1 cellular context compared by ENCODE assay signal in genomic region chr3:49929333-49930240, GRCh38.
TF ChIP-seq lines count a peak whose summit lies in the region.

A gene with protein sequence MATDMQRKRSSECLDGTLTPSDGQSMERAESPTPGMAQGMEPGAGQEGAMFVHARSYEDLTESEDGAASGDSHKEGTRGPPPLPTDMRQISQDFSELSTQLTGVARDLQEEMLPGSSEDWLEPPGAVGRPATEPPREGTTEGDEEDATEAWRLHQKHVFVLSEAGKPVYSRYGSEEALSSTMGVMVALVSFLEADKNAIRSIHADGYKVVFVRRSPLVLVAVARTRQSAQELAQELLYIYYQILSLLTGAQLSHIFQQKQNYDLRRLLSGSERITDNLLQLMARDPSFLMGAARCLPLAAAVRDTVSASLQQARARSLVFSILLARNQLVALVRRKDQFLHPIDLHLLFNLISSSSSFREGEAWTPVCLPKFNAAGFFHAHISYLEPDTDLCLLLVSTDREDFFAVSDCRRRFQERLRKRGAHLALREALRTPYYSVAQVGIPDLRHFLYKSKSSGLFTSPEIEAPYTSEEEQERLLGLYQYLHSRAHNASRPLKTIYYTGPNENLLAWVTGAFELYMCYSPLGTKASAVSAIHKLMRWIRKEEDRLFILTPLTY (minus strand): TSS chr3:49929811. CDS start chr3:49913346, 16,465 bp downstream.

TF ChIP-seq in HepG2, 621 proteins besides CTCF, POLR2A, EP300 and RAD21 (continued from another document and continues in another):
- TF ChIP-seq, protein P1, sequence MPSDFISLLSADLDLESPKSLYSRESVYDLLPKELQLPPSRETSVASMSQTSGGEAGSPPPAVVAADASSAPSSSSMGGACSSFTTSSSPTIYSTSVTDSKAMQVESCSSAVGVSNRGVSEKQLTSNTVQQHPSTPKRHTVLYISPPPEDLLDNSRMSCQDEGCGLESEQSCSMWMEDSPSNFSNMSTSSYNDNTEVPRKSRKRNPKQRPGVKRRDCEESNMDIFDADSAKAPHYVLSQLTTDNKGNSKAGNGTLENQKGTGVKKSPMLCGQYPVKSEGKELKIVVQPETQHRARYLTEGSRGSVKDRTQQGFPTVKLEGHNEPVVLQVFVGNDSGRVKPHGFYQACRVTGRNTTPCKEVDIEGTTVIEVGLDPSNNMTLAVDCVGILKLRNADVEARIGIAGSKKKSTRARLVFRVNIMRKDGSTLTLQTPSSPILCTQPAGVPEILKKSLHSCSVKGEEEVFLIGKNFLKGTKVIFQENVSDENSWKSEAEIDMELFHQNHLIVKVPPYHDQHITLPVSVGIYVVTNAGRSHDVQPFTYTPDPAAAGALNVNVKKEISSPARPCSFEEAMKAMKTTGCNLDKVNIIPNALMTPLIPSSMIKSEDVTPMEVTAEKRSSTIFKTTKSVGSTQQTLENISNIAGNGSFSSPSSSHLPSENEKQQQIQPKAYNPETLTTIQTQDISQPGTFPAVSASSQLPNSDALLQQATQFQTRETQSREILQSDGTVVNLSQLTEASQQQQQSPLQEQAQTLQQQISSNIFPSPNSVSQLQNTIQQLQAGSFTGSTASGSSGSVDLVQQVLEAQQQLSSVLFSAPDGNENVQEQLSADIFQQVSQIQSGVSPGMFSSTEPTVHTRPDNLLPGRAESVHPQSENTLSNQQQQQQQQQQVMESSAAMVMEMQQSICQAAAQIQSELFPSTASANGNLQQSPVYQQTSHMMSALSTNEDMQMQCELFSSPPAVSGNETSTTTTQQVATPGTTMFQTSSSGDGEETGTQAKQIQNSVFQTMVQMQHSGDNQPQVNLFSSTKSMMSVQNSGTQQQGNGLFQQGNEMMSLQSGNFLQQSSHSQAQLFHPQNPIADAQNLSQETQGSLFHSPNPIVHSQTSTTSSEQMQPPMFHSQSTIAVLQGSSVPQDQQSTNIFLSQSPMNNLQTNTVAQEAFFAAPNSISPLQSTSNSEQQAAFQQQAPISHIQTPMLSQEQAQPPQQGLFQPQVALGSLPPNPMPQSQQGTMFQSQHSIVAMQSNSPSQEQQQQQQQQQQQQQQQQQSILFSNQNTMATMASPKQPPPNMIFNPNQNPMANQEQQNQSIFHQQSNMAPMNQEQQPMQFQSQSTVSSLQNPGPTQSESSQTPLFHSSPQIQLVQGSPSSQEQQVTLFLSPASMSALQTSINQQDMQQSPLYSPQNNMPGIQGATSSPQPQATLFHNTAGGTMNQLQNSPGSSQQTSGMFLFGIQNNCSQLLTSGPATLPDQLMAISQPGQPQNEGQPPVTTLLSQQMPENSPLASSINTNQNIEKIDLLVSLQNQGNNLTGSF (CRISPR knock-in tag; IDR thresholded peaks at IDR 0.05): no peak; the same call in 1 of the 2 replicates
- peak; percentile 43; the same call in 1 of the 2 replicates for TF ChIP-seq ZNF770 (CRISPR knock-in tag; IDR thresholded peaks at IDR 0.05)
- TF ChIP-seq ZNF563 (CRISPR knock-in tag; IDR thresholded peaks at IDR 0.05): peak; percentile 56; the same call in 1 of the 2 replicates
- no peak for TF ChIP-seq NFE2 (CRISPR knock-in tag; IDR thresholded peaks at IDR 0.05)
- no peak for TF ChIP-seq NFIC (IDR thresholded peaks at IDR 0.05; ENCODE audit: low read length)
- peak; percentile 89 for TF ChIP-seq PHF8 (CRISPR knock-in tag; IDR thresholded peaks at IDR 0.05)
- TF ChIP-seq JARID2 (CRISPR knock-in tag; IDR thresholded peaks at IDR 0.05; ENCODE audit: insufficient replicate concordance): no peak
- TF ChIP-seq ZNF512B (CRISPR knock-in tag; IDR thresholded peaks at IDR 0.05; ENCODE audit: borderline replicate concordance): peak; percentile 87; the same call in 1 of the 2 replicates
- no peak for TF ChIP-seq NFATC3 (CRISPR knock-in tag; IDR thresholded peaks at IDR 0.05)
- TF ChIP-seq PHF5A (CRISPR knock-in tag; IDR thresholded peaks at IDR 0.05; ENCODE audit: low read depth, unreplicated experiment): no peak
- no peak for TF ChIP-seq JUNB (CRISPR knock-in tag; IDR thresholded peaks at IDR 0.05; ENCODE audit: borderline replicate concordance)
- TF ChIP-seq CSRNP2 (CRISPR knock-in tag; conservative IDR thresholded peaks at IDR 0.05; ENCODE audit: low read depth): no peak
- TF ChIP-seq ZSCAN9 (CRISPR knock-in tag; IDR thresholded peaks at IDR 0.05; ENCODE audit: borderline replicate concordance): no peak
- TF ChIP-seq AGO1 (IDR thresholded peaks at IDR 0.05; ENCODE audit: low read depth, low read length, poor library complexity, severe bottlenecking): no peak
- TF ChIP-seq IRF2 (CRISPR knock-in tag; IDR thresholded peaks at IDR 0.05): peak; percentile 88; the same call in 1 of the 2 replicates
- peak; percentile 84 for TF ChIP-seq RBFOX2 (IDR thresholded peaks at IDR 0.05; ENCODE audit: low read depth, low read length)
- TF ChIP-seq YEATS2 (CRISPR knock-in tag; IDR thresholded peaks at IDR 0.05; ENCODE audit: borderline replicate concordance): peak; percentile 73; the same call in 1 of the 2 replicates
- no peak for TF ChIP-seq HOXD1 (CRISPR knock-in tag; IDR thresholded peaks at IDR 0.05)
- no peak for TF ChIP-seq ZNF207 (IDR thresholded peaks at IDR 0.05; ENCODE audit: borderline replicate concordance)
- no peak for TF ChIP-seq RFX3 (CRISPR knock-in tag; IDR thresholded peaks at IDR 0.05)
- 0 out of 2 replicates have a peak, but pooled peaks have one; percentile 27 for TF ChIP-seq GATA4 (IDR thresholded peaks at IDR 0.05; ENCODE audit: borderline replicate concordance, low read depth)
- no peak for TF ChIP-seq ZNF263 (CRISPR knock-in tag; IDR thresholded peaks at IDR 0.05)
- TF ChIP-seq ZNF33B (CRISPR knock-in tag; IDR thresholded peaks at IDR 0.05): peak; percentile 58; the same call in 1 of the 2 replicates
- no peak for TF ChIP-seq ZNF773 (CRISPR knock-in tag; IDR thresholded peaks at IDR 0.05; ENCODE audit: borderline replicate concordance)
- TF ChIP-seq ZNF747 (CRISPR knock-in tag; IDR thresholded peaks at IDR 0.05; ENCODE audit: borderline replicate concordance): peak; percentile 40; the same call in 1 of the 2 replicates
- TF ChIP-seq, protein P2, sequence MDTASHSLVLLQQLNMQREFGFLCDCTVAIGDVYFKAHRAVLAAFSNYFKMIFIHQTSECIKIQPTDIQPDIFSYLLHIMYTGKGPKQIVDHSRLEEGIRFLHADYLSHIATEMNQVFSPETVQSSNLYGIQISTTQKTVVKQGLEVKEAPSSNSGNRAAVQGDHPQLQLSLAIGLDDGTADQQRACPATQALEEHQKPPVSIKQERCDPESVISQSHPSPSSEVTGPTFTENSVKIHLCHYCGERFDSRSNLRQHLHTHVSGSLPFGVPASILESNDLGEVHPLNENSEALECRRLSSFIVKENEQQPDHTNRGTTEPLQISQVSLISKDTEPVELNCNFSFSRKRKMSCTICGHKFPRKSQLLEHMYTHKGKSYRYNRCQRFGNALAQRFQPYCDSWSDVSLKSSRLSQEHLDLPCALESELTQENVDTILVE (CRISPR knock-in tag; IDR thresholded peaks at IDR 0.05): peak; percentile 84; the same call in 1 of the 2 replicates
- no peak for TF ChIP-seq XBP1 (CRISPR knock-in tag; IDR thresholded peaks at IDR 0.05)
- TF ChIP-seq ZNF251 (CRISPR knock-in tag; IDR thresholded peaks at IDR 0.05): no peak
- no peak for TF ChIP-seq ZNF674 (CRISPR knock-in tag; IDR thresholded peaks at IDR 0.05; ENCODE audit: low read depth)
- no peak for TF ChIP-seq SCMH1 (CRISPR knock-in tag; IDR thresholded peaks at IDR 0.05; ENCODE audit: borderline replicate concordance)
- no peak for TF ChIP-seq ZNF296 (CRISPR knock-in tag; conservative IDR thresholded peaks at IDR 0.05)
- no peak for TF ChIP-seq PBX3 (CRISPR knock-in tag; IDR thresholded peaks at IDR 0.05; ENCODE audit: borderline replicate concordance)
- TF ChIP-seq ZNF530 (CRISPR knock-in tag; IDR thresholded peaks at IDR 0.05; ENCODE audit: low read depth): no peak
- TF ChIP-seq ZNF329 (CRISPR knock-in tag; IDR thresholded peaks at IDR 0.05; ENCODE audit: low read depth): no peak
- TF ChIP-seq MIER3 (CRISPR knock-in tag; IDR thresholded peaks at IDR 0.05; ENCODE audit: borderline replicate concordance): peak; percentile 64; the same call in 1 of the 2 replicates
- TF ChIP-seq, protein P3, sequence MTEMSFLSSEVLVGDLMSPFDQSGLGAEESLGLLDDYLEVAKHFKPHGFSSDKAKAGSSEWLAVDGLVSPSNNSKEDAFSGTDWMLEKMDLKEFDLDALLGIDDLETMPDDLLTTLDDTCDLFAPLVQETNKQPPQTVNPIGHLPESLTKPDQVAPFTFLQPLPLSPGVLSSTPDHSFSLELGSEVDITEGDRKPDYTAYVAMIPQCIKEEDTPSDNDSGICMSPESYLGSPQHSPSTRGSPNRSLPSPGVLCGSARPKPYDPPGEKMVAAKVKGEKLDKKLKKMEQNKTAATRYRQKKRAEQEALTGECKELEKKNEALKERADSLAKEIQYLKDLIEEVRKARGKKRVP (CRISPR knock-in tag; IDR thresholded peaks at IDR 0.05): peak in 1 of 2 experiments; percentile 97; a peak in 2 of 4 replicates
- TF ChIP-seq NR0B2 (CRISPR knock-in tag; IDR thresholded peaks at IDR 0.05): no peak; the same call in 1 of the 2 replicates
- peak; percentile 85 for TF ChIP-seq YEATS4 (CRISPR knock-in tag; IDR thresholded peaks at IDR 0.05; ENCODE audit: borderline replicate concordance)
- TF ChIP-seq ZNF543 (CRISPR knock-in tag; IDR thresholded peaks at IDR 0.05): peak; percentile 60; the same call in 1 of the 2 replicates
- no peak; the same call in 1 of the 2 replicates for TF ChIP-seq ZNF333 (CRISPR knock-in tag; IDR thresholded peaks at IDR 0.05; ENCODE audit: borderline replicate concordance)
- TF ChIP-seq, protein P4, sequence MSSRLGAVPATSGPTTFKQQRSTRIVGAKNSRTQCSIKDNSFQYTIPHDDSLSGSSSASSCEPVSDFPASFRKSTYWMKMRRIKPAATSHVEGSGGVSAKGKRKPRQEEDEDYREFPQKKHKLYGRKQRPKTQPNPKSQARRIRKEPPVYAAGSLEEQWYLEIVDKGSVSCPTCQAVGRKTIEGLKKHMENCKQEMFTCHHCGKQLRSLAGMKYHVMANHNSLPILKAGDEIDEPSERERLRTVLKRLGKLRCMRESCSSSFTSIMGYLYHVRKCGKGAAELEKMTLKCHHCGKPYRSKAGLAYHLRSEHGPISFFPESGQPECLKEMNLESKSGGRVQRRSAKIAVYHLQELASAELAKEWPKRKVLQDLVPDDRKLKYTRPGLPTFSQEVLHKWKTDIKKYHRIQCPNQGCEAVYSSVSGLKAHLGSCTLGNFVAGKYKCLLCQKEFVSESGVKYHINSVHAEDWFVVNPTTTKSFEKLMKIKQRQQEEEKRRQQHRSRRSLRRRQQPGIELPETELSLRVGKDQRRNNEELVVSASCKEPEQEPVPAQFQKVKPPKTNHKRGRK (CRISPR knock-in tag; IDR thresholded peaks at IDR 0.05): no peak
- no peak; the same call in 1 of the 2 replicates for TF ChIP-seq MED13 (CRISPR knock-in tag; IDR thresholded peaks at IDR 0.05)
- no peak for TF ChIP-seq ZKSCAN5 (CRISPR knock-in tag; IDR thresholded peaks at IDR 0.05)
- peak; percentile 53; the same call in 1 of the 2 replicates for TF ChIP-seq KDM3A (CRISPR knock-in tag; IDR thresholded peaks at IDR 0.05; ENCODE audit: low read depth)
